13 cellular contexts compared by ENCODE assay signal in genomic region chr5:74179183-74179582, GRCh38.
DNase-seq lines count a peak whose midpoint lies in the region; ATAC-seq and TF ChIP-seq lines count a peak whose summit lies in the region.
"Had no signal": no experiment of that assay in that cellular context is flagged by ENCODE, and none has a peak within 500 bp of the region (broad histone marks: within the 10 kb centered on the region; RNA-seq: fewer than 3 reads in every experiment).

No MANE protein-coding gene starts in this region.

- TF ChIP-seq CTCF in LNCaP clone FGC (IDR thresholded peaks at IDR 0.05; ENCODE audit: control insufficient read depth, extremely low read depth, insufficient read depth) (no peak), choroid plexus epithelial cell (conservative IDR thresholded peaks at IDR 0.05; ENCODE audit: low read depth, low read length) (no peak)

- no peak overlapping the region for H3K9ac ChIP-seq in mesendoderm (ENCODE audit: low read length)

- DNase-seq in AG20443 (ENCODE audit: low spot score): peak; percentile 74
- DNase-seq in LNCaP clone FGC (ENCODE audit: low read depth): peak; percentile 35
- DNase-seq in choroid plexus epithelial cell (ENCODE audit: low read depth): peak; percentile 91
- DNase-seq in mesendoderm: peak; percentile 26
- DNase-seq in NCI-H1694 (lab: John Stamatoyannopoulos, UW): no peak
- no peak for DNase-seq in activated CD4-positive, alpha-beta T cell treated with anti-CD3 and anti-CD28 coated beads, Interleukin-2, amount 50 U/mL, for 1 hour
- DNase-seq in CD8-positive, alpha-beta memory T cell: no peak
- no peak for DNase-seq in activated CD8-positive, alpha-beta T cell treated with anti-CD3 and anti-CD28 coated beads, Interleukin-2, amount 10 ng/mL, durations not matched to agents 7 days and 5 days
- DNase-seq: activated CD4-positive, alpha-beta T cell treated with anti-CD3 and anti-CD28 coated beads for 48 hours; CD4-positive, CD25-positive, alpha-beta regulatory T cell; NCI-H510A treated with DMSO at 0.1 percent for 48 hours had no signal

- no peak overlapping the region for H2AK5ac ChIP-seq in mesendoderm (ENCODE audit: low read length)

- no peak overlapping the region for H3K4ac ChIP-seq in mesendoderm (ENCODE audit: low read depth, low read length)

- no peaks in the 10 kb centered on the region for H3K9me3 Mint-ChIP-seq in CD8-positive, alpha-beta memory T cell
- H3K9me3 Mint-ChIP-seq in activated CD8-positive, alpha-beta T cell treated with anti-CD3 and anti-CD28 coated beads, Interleukin-2, amount 10 ng/mL, durations not matched to agents 7 days and 5 days (ENCODE audit: insufficient read depth): no peaks in the 10 kb centered on the region
- H3K9me3 Mint-ChIP-seq: activated naive CD4-positive, alpha-beta T cell treated with anti-CD3 and anti-CD28 coated beads, Interleukin-2, amount 50 U/mL, for 24 hours had no signal

- no peak overlapping the region for H2BK120ac ChIP-seq in mesendoderm (ENCODE audit: low read depth, low read length)

- no CpG with 5 or more reads among the region's 2 CpGs for WGBS in mesendoderm (ENCODE audit: extremely low coverage, insufficient coverage, low lambda C conversion rate)

- H3K4me1 Mint-ChIP-seq in CD8-positive, alpha-beta memory T cell: peaks cover 0 to 5% (median 0%) of the 10 kb centered on the region in 3 donors
- no peaks in the 10 kb centered on the region for H3K4me1 Mint-ChIP-seq in activated CD8-positive, alpha-beta T cell treated with anti-CD3 and anti-CD28 coated beads, Interleukin-2, amount 10 ng/mL, durations not matched to agents 7 days and 5 days (ENCODE audit: low read depth)
- H3K4me1 Mint-ChIP-seq: activated naive CD4-positive, alpha-beta T cell treated with anti-CD3 and anti-CD28 coated beads, Interleukin-2, amount 50 U/mL, for 24 hours had no signal

- H3K9me3 ChIP-seq in CD8-positive, alpha-beta memory T cell (ENCODE audit: low read length): no peaks in the 10 kb centered on the region

- no peak overlapping the region for H3K56ac ChIP-seq in mesendoderm (ENCODE audit: low read length)

- no peak overlapping the region for H3K4me3 Mint-ChIP-seq in CD8-positive, alpha-beta memory T cell
- H3K4me3 Mint-ChIP-seq in activated CD8-positive, alpha-beta T cell treated with anti-CD3 and anti-CD28 coated beads, Interleukin-2, amount 10 ng/mL, durations not matched to agents 7 days and 5 days: no peak overlapping the region
- H3K4me3 Mint-ChIP-seq: activated naive CD4-positive, alpha-beta T cell treated with anti-CD3 and anti-CD28 coated beads, Interleukin-2, amount 50 U/mL, for 24 hours; CD4-positive, CD25-positive, alpha-beta regulatory T cell had no signal

- POLR2A ChIA-PET in CD8-positive, alpha-beta memory T cell (lab: Charles Lee): no interaction called here
- POLR2A ChIA-PET in activated CD8-positive, alpha-beta T cell treated with anti-CD3 and anti-CD28 coated beads, Interleukin-2, amount 10 ng/mL, durations not matched to agents 7 days and 5 days (lab: Charles Lee): no interaction called here

- no peak overlapping the region for H3K23ac ChIP-seq in mesendoderm (ENCODE audit: low read length)

- H3K4me1 ChIP-seq in mesendoderm (ENCODE audit: control insufficient read depth, low read depth, low read length): no peaks in the 10 kb centered on the region
- no peaks in the 10 kb centered on the region for H3K4me1 ChIP-seq in CD8-positive, alpha-beta memory T cell (ENCODE audit: insufficient read depth, low read length)

- no peak overlapping the region for H2BK5ac ChIP-seq in mesendoderm (ENCODE audit: low read length)

- CTCF ChIA-PET in CD8-positive, alpha-beta memory T cell (lab: Charles Lee): no interaction called here
- CTCF ChIA-PET in activated CD8-positive, alpha-beta T cell treated with anti-CD3 and anti-CD28 coated beads, Interleukin-2, amount 10 ng/mL, durations not matched to agents 7 days and 5 days (lab: Charles Lee): no interaction called here

- H3K79me2 ChIP-seq in mesendoderm (ENCODE audit: control insufficient read depth, insufficient read depth, low read length): no peaks in the 10 kb centered on the region

- no peak overlapping the region for H3K4me2 ChIP-seq in mesendoderm (ENCODE audit: low read length)

- no peaks in the 10 kb centered on the region for H3K36me3 ChIP-seq in mesendoderm (ENCODE audit: control insufficient read depth, insufficient read depth, low read length)
- H3K36me3 ChIP-seq in CD8-positive, alpha-beta memory T cell (ENCODE audit: insufficient read depth, low read length): no peaks in the 10 kb centered on the region

- H3K27ac Mint-ChIP-seq in CD8-positive, alpha-beta memory T cell: no peak overlapping the region
- H3K27ac Mint-ChIP-seq in activated CD8-positive, alpha-beta T cell treated with anti-CD3 and anti-CD28 coated beads, Interleukin-2, amount 10 ng/mL, durations not matched to agents 7 days and 5 days: no peak overlapping the region
- H3K27ac Mint-ChIP-seq: activated naive CD4-positive, alpha-beta T cell treated with anti-CD3 and anti-CD28 coated beads, Interleukin-2, amount 50 U/mL, for 24 hours; CD4-positive, CD25-positive, alpha-beta regulatory T cell had no signal

- H2BK15ac ChIP-seq in mesendoderm (replicated peaks; ENCODE audit: low read depth): no peak overlapping the region

- no peak for ATAC-seq in activated CD8-positive, alpha-beta T cell treated with anti-CD3 and anti-CD28 coated beads, Interleukin-2, amount 10 ng/mL, durations not matched to agents 7 days and 5 days
- ATAC-seq: HepG2 had no signal

- H3K4me3 ChIP-seq in LNCaP clone FGC (ENCODE audit: low read depth, low read length): no peak overlapping the region
- no peak overlapping the region for H3K4me3 ChIP-seq in choroid plexus epithelial cell (ENCODE audit: low read depth, low read length)
- no peak overlapping the region for H3K4me3 ChIP-seq in mesendoderm (ENCODE audit: low read length)
- no peak overlapping the region for H3K4me3 ChIP-seq in CD8-positive, alpha-beta memory T cell (ENCODE audit: low read length)

- H3K79me1 ChIP-seq in mesendoderm (ENCODE audit: low read length): no peaks in the 10 kb centered on the region

- no peak overlapping the region for H3K27ac ChIP-seq in mesendoderm (ENCODE audit: low read depth, low read length)
- no peak overlapping the region for H3K27ac ChIP-seq in CD8-positive, alpha-beta memory T cell (ENCODE audit: low read depth, low read length)

- peaks cover 5 to 20% of the 10 kb centered on the region in 2 donors for H3K27me3 Mint-ChIP-seq in CD8-positive, alpha-beta memory T cell
- H3K27me3 Mint-ChIP-seq in activated CD8-positive, alpha-beta T cell treated with anti-CD3 and anti-CD28 coated beads, Interleukin-2, amount 10 ng/mL, durations not matched to agents 7 days and 5 days (ENCODE audit: low read depth): no peaks in the 10 kb centered on the region
- H3K27me3 Mint-ChIP-seq: CD4-positive, CD25-positive, alpha-beta regulatory T cell had no signal

- H4K5ac ChIP-seq in mesendoderm (ENCODE audit: low read length): no peak overlapping the region

- no peak overlapping the region for H3K18ac ChIP-seq in mesendoderm (ENCODE audit: low read length)

- H3K36me3 Mint-ChIP-seq in CD8-positive, alpha-beta memory T cell: no peaks in the 10 kb centered on the region
- no peaks in the 10 kb centered on the region for H3K36me3 Mint-ChIP-seq in activated CD8-positive, alpha-beta T cell treated with anti-CD3 and anti-CD28 coated beads, Interleukin-2, amount 10 ng/mL, durations not matched to agents 7 days and 5 days (ENCODE audit: low read depth)
- H3K36me3 Mint-ChIP-seq: activated naive CD4-positive, alpha-beta T cell treated with anti-CD3 and anti-CD28 coated beads, Interleukin-2, amount 50 U/mL, for 24 hours; CD4-positive, CD25-positive, alpha-beta regulatory T cell had no signal

- no peaks in the 10 kb centered on the region for H3K27me3 ChIP-seq in mesendoderm (ENCODE audit: insufficient read depth, low read length, poor library complexity)
- no peaks in the 10 kb centered on the region for H3K27me3 ChIP-seq in CD8-positive, alpha-beta memory T cell (ENCODE audit: insufficient read depth, low read length, poor library complexity, severe bottlenecking)

- H4K8ac ChIP-seq in mesendoderm (ENCODE audit: low read depth, low read length): no peak overlapping the region

Comparison
In these comparisons a context has a peak if more than half of its experiments do, and no peak if none do; other contexts are left out.
1. DNase-seq: peak in AG20443 (single experiment), LNCaP clone FGC (single experiment), choroid plexus epithelial cell (single experiment) and mesendoderm (single experiment); none in NCI-H1694 (single experiment), activated CD4-positive, alpha-beta T cell treated with anti-CD3 and anti-CD28 coated beads, Interleukin-2, amount 50 U/mL, for 1 hour (single experiment), CD8-positive, alpha-beta memory T cell (0 of 5) and activated CD8-positive, alpha-beta T cell treated with anti-CD3 and anti-CD28 coated beads, Interleukin-2, amount 10 ng/mL, durations not matched to agents 7 days and 5 days (single experiment).